1 cellular context compared by ENCODE assay signal in the genomic region with DNA sequence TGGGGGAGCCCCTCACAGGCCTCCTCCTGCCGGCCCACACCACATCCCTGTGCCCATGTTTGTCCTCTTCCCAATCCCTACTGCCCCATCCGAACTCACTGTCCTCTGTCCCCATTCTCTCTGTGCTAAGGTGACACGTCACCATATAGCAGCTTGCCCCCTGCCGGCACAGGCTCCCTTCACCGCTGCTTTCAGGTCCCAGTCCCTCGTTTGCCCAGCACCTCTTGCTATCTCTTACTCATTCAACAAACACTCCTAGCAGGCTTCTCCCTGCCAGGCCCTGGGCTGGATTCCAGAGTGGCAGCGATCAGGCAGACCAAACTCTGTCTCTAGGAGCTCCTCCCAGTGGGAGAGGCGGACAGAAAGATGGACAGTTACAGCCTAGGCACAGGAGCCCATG.
TF ChIP-seq lines count a peak whose summit lies in the region.

No MANE protein-coding gene starts in this region.

TF ChIP-seq in HepG2, 621 proteins besides CTCF, POLR2A, EP300 and RAD21 (continued from another document):
- TF ChIP-seq, protein P1, sequence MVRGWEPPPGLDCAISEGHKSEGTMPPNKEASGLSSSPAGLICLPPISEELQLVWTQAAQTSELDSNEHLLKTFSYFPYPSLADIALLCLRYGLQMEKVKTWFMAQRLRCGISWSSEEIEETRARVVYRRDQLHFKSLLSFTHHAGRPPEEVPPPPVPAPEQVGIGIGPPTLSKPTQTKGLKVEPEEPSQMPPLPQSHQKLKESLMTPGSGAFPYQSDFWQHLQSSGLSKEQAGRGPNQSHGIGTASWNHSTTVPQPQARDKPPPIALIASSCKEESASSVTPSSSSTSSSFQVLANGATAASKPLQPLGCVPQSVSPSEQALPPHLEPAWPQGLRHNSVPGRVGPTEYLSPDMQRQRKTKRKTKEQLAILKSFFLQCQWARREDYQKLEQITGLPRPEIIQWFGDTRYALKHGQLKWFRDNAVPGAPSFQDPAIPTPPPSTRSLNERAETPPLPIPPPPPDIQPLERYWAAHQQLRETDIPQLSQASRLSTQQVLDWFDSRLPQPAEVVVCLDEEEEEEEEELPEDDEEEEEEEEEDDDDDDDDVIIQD (CRISPR knock-in tag; IDR thresholded peaks at IDR 0.05; ENCODE audit: low read depth) = no peak
- TF ChIP-seq ZNF33A (CRISPR knock-in tag; IDR thresholded peaks at IDR 0.05; ENCODE audit: borderline replicate concordance) = no peak
- TF ChIP-seq, protein P2, sequence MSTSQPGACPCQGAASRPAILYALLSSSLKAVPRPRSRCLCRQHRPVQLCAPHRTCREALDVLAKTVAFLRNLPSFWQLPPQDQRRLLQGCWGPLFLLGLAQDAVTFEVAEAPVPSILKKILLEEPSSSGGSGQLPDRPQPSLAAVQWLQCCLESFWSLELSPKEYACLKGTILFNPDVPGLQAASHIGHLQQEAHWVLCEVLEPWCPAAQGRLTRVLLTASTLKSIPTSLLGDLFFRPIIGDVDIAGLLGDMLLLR (CRISPR knock-in tag; IDR thresholded peaks at IDR 0.05) = no peak
- peak; percentile 69 for TF ChIP-seq CREB1 (IDR thresholded peaks at IDR 0.05)
- 0 out of 2 replicates have a peak, but pooled peaks have one; percentile 22 for TF ChIP-seq CREB1 (CRISPR knock-in tag; IDR thresholded peaks at IDR 0.05)
